In the genomic region with DNA sequence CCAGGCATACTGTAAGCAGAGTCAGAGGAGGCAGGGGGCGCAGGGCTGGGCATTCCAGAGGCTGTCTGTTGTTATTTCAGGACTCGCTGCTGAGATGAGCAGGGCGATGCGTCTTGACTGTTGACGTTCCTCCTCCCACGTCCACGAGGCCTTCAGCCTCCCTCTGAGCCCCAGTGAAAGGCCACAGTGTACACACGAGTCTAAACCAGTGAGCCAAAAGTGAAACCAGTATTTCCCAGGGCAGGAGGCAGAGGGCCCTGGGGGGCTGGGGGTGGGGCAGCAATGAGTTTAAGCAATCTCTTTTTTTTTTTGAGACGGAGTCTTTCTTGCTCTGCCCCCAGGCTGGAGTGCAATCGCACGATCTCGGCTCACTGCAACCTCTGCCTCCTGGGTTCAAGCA, we compare ENCODE assay signal across 16 cellular contexts. TPM values are rescaled to one million over a fixed set of nuclear protein-coding genes. Genes with fewer than 3 reads are reported as not detected.
A peak's percentile ranks its signal among the peaks of the same experiment; 100 is the strongest.
DNase-seq lines count a peak whose midpoint lies in the region; ATAC-seq and TF ChIP-seq lines count a peak whose summit lies in the region.
"Had no signal": no experiment of that assay in that cellular context is flagged by ENCODE, and none has a peak within 500 bp of the region (broad histone marks: within the 10 kb centered on the region; RNA-seq: fewer than 3 reads in every experiment).

No MANE protein-coding gene starts in this region.

- intact Hi-C loops in Right ventricle myocardium superior (cut with DNase I) (no loop called here), vagina (cut with DNase I) (no loop called here)

- H3K36me3 ChIP-seq in right atrium auricular region (no peaks in the 10 kb centered on the region), mesenchymal stem cell (ENCODE audit: control insufficient read depth in 1 of 2, insufficient read depth in 2 of 2, low read depth in 1 of 2, low read length in 2 of 2) (no peaks in the 10 kb centered on the region), vagina (no peaks in the 10 kb centered on the region)

- ATAC-seq in Right ventricle myocardium superior (ENCODE audit: poor library complexity) (peak; percentile 13), HG02885 (IDR thresholded peaks at IDR 0.05; ENCODE audit: poor library complexity, unreplicated experiment) (no peak), HG03457 (IDR thresholded peaks at IDR 0.05; ENCODE audit: unreplicated experiment) (no peak)
- ATAC-seq: HCT116, SK-N-SH treated with all-trans-retinoic acid at 6 μM for 48 hours had no signal

- no peak overlapping the region for H2BK120ac ChIP-seq in mesenchymal stem cell (ENCODE audit: low read depth, low read length)

- WGBS in mesenchymal stem cell = 80% methylated on average over 9 of the region's 12 CpGs

- H2BK12ac ChIP-seq in mesenchymal stem cell (ENCODE audit: low read length in 2 of 2) = no peak overlapping the region

- H2BK5ac ChIP-seq in mesenchymal stem cell (ENCODE audit: low read depth, low read length, poor library complexity, severe bottlenecking) = no peak overlapping the region

- H3K27me3 ChIP-seq in right atrium auricular region = no peaks in the 10 kb centered on the region
- H3K27me3 ChIP-seq in mesenchymal stem cell (ENCODE audit: control insufficient read depth in 1 of 2, insufficient read depth in 1 of 2, low read length in 2 of 2) = peaks cover 0 to 20% of the 10 kb centered on the region in 2 experiments
- no peaks in the 10 kb centered on the region for H3K27me3 ChIP-seq in vagina

- H3K4me2 ChIP-seq in mesenchymal stem cell (ENCODE audit: low read length, poor library complexity, severe bottlenecking) = no peak overlapping the region

- H2AK5ac ChIP-seq in mesenchymal stem cell (ENCODE audit: low read length, severe bottlenecking) = no peak overlapping the region

- no peaks in the 10 kb centered on the region for H3K79me1 ChIP-seq in mesenchymal stem cell (replicated peaks; ENCODE audit: low read length, poor library complexity, severe bottlenecking)

- H4K91ac ChIP-seq in mesenchymal stem cell (ENCODE audit: low read length) = peak overlapping the region; percentile 58

- TF ChIP-seq POLR2A in vagina (IDR thresholded peaks at IDR 0.05) = no peak

- no peak overlapping the region for H3K23ac ChIP-seq in mesenchymal stem cell (ENCODE audit: low read length in 2 of 2)

- H3K14ac ChIP-seq in mesenchymal stem cell (ENCODE audit: low read length in 2 of 2) = no peak overlapping the region

- H3K4me1 ChIP-seq in right atrium auricular region (peaks cover 0 to 38% of the 10 kb centered on the region in 2 donors), mesenchymal stem cell (ENCODE audit: control insufficient read depth, insufficient read depth, low read depth, low read length) (peaks cover 29% of the 10 kb centered on the region), vagina (peaks cover 35% of the 10 kb centered on the region)

- H3K18ac ChIP-seq in mesenchymal stem cell (ENCODE audit: low read depth in 1 of 2, low read length in 2 of 2) = no peak overlapping the region

- no peak overlapping the region for H3K4ac ChIP-seq in mesenchymal stem cell (ENCODE audit: low read depth in 1 of 2, low read length in 2 of 2)

- H3K4me3 ChIP-seq in right atrium auricular region (no peak overlapping the region), mesenchymal stem cell (ENCODE audit: insufficient read depth in 1 of 2, low read depth in 1 of 2, low read length in 2 of 2) (no peak overlapping the region), vagina (no peak overlapping the region)

- H3K9me3 ChIP-seq in right atrium auricular region = no peaks in the 10 kb centered on the region
- no peaks in the 10 kb centered on the region for H3K9me3 ChIP-seq in mesenchymal stem cell (ENCODE audit: control insufficient read depth, low read length)
- no peaks in the 10 kb centered on the region for H3K9me3 ChIP-seq in vagina

- peak overlapping the region; percentile 19 for H4K8ac ChIP-seq in mesenchymal stem cell (ENCODE audit: low read length)

- no peak for TF ChIP-seq CTCF in right atrium auricular region (IDR thresholded peaks at IDR 0.05)
- no peak for TF ChIP-seq CTCF in vagina (IDR thresholded peaks at IDR 0.05)

- H3K9ac ChIP-seq in mesenchymal stem cell (ENCODE audit: low read length) = no peak overlapping the region

- H3K27ac ChIP-seq in right atrium auricular region (peak overlapping the region in 1 of 2 donors; percentile 15), mesenchymal stem cell (ENCODE audit: low read length, poor library complexity, severe bottlenecking) (no peak overlapping the region), vagina (peak overlapping the region; percentile 74)

- no peak overlapping the region for H2BK15ac ChIP-seq in mesenchymal stem cell (ENCODE audit: low read depth, poor library complexity, severe bottlenecking)

- DNase-seq in Right ventricle myocardium superior (peak; percentile 82), right atrium auricular region (ENCODE audit: low spot score) (no peak), fibroblast of gingiva (ENCODE audit: low read depth) (peak; percentile 16), mesenchymal stem cell (peak; percentile 76), vagina (ENCODE audit: extremely low spot score in 2 of 2) (no peak)
- DNase-seq in NK-92 treated with Interleukin-12 subunit alpha and Interleukin-12 subunit beta, amount 100 ng/mL, for 24 hours (lab: John Stamatoyannopoulos, UW) = no peak
- DNase-seq: ACHN; activated CD4-positive, alpha-beta T cell treated with anti-CD3 and anti-CD28 coated beads, Interleukin-2, amount 10 ng/mL, durations not matched to agents 24 days and 14 days; activated naive CD4-positive, alpha-beta T cell treated with Interleukin-2 at 50 U/mL for 16 hours; NCI-H510A had no signal

- no peak overlapping the region for H2AFZ ChIP-seq in mesenchymal stem cell (ENCODE audit: low read depth, low read length)

RNA-seq across cellular contexts. Expression of gene SMTNL2, which starts 21.5 kb away (rescaled TPM):
- total RNA-seq in Right ventricle myocardium superior (40.4 TPM), right atrium auricular region (10 to 100 TPM; 21.1 to 41.6 TPM), vagina (2.5 TPM)
- polyA plus RNA-seq in mesenchymal stem cell (2013, experiment 1 of 2) = 0.12 TPM
- polyA plus RNA-seq in mesenchymal stem cell (2013, experiment 2 of 2) = 0.18 TPM
- total RNA-seq: activated CD4-positive, alpha-beta T cell treated with anti-CD3 and anti-CD28 coated beads, Interleukin-2, amount 10 ng/mL, durations not matched to agents 24 days and 14 days; G401; LHCN-M2 had no signal

RNA-seq across cellular contexts. Expression of gene ALOX15, which starts 35.7 kb away (rescaled TPM):
- not detected for total RNA-seq in Right ventricle myocardium superior
- 10 to 100 TPM; 16.9 to 65.0 TPM for total RNA-seq in right atrium auricular region
- polyA plus RNA-seq in mesenchymal stem cell (2013, experiment 1 of 2) = 0.01 TPM
- not detected for polyA plus RNA-seq in mesenchymal stem cell (2013, experiment 2 of 2)
- not detected for total RNA-seq in vagina
- total RNA-seq: activated CD4-positive, alpha-beta T cell treated with anti-CD3 and anti-CD28 coated beads, Interleukin-2, amount 10 ng/mL, durations not matched to agents 24 days and 14 days; LHCN-M2 had no signal

RNA-seq across cellular contexts. Expression of gene GGT6, which starts 45.4 kb away (rescaled TPM):
- total RNA-seq in Right ventricle myocardium superior = not detected
- not detected for total RNA-seq in right atrium auricular region
- not detected for polyA plus RNA-seq in mesenchymal stem cell (2013, experiment 1 of 2)
- polyA plus RNA-seq in mesenchymal stem cell (2013, experiment 2 of 2) = not detected
- 9.6 TPM for total RNA-seq in vagina
- total RNA-seq: activated CD4-positive, alpha-beta T cell treated with anti-CD3 and anti-CD28 coated beads, Interleukin-2, amount 10 ng/mL, durations not matched to agents 24 days and 14 days; G401; LHCN-M2 had no signal

RNA-seq across cellular contexts. Expression of gene MYBBP1A, which starts 50.6 kb away (rescaled TPM):
- 18.8 TPM for total RNA-seq in Right ventricle myocardium superior
- 10 to 100 TPM; 19.6 to 25.8 TPM for total RNA-seq in right atrium auricular region
- 20.8 TPM for polyA plus RNA-seq in mesenchymal stem cell (2013, experiment 1 of 2)
- polyA plus RNA-seq in mesenchymal stem cell (2013, experiment 2 of 2) = 19.7 TPM
- 47.1 TPM for total RNA-seq in vagina

Comparison
In these comparisons a context has a peak if more than half of its experiments do, and no peak if none do; other contexts are left out.
1. DNase-seq: peak in Right ventricle myocardium superior (single experiment), fibroblast of gingiva (single experiment) and mesenchymal stem cell (single experiment); none in right atrium auricular region (single experiment), vagina (0 of 2) and NK-92 treated with Interleukin-12 subunit alpha and Interleukin-12 subunit beta, amount 100 ng/mL, for 24 hours (single experiment).
2. RNA of gene ALOX15, which starts 35.7 kb away (total RNA-seq): 16.9 to 65.0 TPM in right atrium auricular region; not detected in Right ventricle myocardium superior (single experiment) and not detected in vagina (single experiment); every median in the first group is over 10 times any median in the second.
3. RNA of gene GGT6, which starts 45.4 kb away (total RNA-seq): 9.6 TPM in vagina (single experiment); not detected in Right ventricle myocardium superior (single experiment) and not detected in right atrium auricular region; every median in the first group is over 10 times any median in the second.